In genomic region chr22:50525991-50526848, GRCh38 we compare ENCODE assay signal across 1 cellular context.
TF ChIP-seq lines count a peak whose summit lies in the region.

No MANE protein-coding gene starts in this region.

TF ChIP-seq in SK-N-SH, 30 proteins besides CTCF, POLR2A, EP300 and RAD21:
- TF ChIP-seq USF1 (IDR thresholded peaks at IDR 0.05; ENCODE audit: borderline replicate concordance, low read depth): no peak
- no peak for TF ChIP-seq ZBTB33 (IDR thresholded peaks at IDR 0.05; ENCODE audit: borderline replicate concordance, low read depth)
- no peak for TF ChIP-seq MXI1 (IDR thresholded peaks at IDR 0.05; ENCODE audit: low read depth, low read length)
- 0 out of 2 replicates have a peak, but pooled peaks have one; percentile 11 for TF ChIP-seq TCF12 (IDR thresholded peaks at IDR 0.05)
- peak; percentile 40; the same call in 1 of the 2 replicates for TF ChIP-seq GABPA (IDR thresholded peaks at IDR 0.05; ENCODE audit: low read depth)
- no peak for TF ChIP-seq FOSL2 (IDR thresholded peaks at IDR 0.05; ENCODE audit: borderline replicate concordance, low read depth)
- TF ChIP-seq TAF1 (IDR thresholded peaks at IDR 0.05; ENCODE audit: borderline replicate concordance, low read depth, low read length): 0 out of 2 replicates have a peak, but pooled peaks have one; percentile 4
- TF ChIP-seq ELF1 (IDR thresholded peaks at IDR 0.05): no peak
- TF ChIP-seq IRF3 (IDR thresholded peaks at IDR 0.05; ENCODE audit: low read depth, low read length): no peak
- peak; percentile 58 for TF ChIP-seq MAX (IDR thresholded peaks at IDR 0.05; ENCODE audit: low read depth)
- no peak for TF ChIP-seq NFIC (IDR thresholded peaks at IDR 0.05; ENCODE audit: borderline replicate concordance)
- no peak for TF ChIP-seq CHD2 (IDR thresholded peaks at IDR 0.05; ENCODE audit: low read length, partially characterized antibody)
- TF ChIP-seq TEAD4 (IDR thresholded peaks at IDR 0.05; ENCODE audit: borderline replicate concordance, insufficient read depth): no peak
- no peak for TF ChIP-seq YY1 (IDR thresholded peaks at IDR 0.05; ENCODE audit: low read depth)
- TF ChIP-seq JUND (IDR thresholded peaks at IDR 0.05): no peak
- no peak for TF ChIP-seq FOXJ3 (CRISPR knock-in tag; IDR thresholded peaks at IDR 0.05)
- TF ChIP-seq POLR2AphosphoS5 (IDR thresholded peaks at IDR 0.05; ENCODE audit: low read depth, low read length): no peak
- no peak for TF ChIP-seq RCOR1 (IDR thresholded peaks at IDR 0.05; ENCODE audit: low read length)
- no peak for TF ChIP-seq RXRA (IDR thresholded peaks at IDR 0.05; ENCODE audit: borderline replicate concordance, low read depth)
- no peak for TF ChIP-seq EZH2phosphoT487 (IDR thresholded peaks at IDR 0.05; ENCODE audit: borderline replicate concordance, low read depth)
- no peak for TF ChIP-seq GATA2 (CRISPR knock-in tag; IDR thresholded peaks at IDR 0.05)
- 0 out of 2 replicates have a peak, but pooled peaks have one; percentile 4 for TF ChIP-seq PBX3 (IDR thresholded peaks at IDR 0.05)
- TF ChIP-seq USF2 (IDR thresholded peaks at IDR 0.05; ENCODE audit: borderline replicate concordance, low read depth, low read length): no peak
- no peak for TF ChIP-seq SMC3 (IDR thresholded peaks at IDR 0.05; ENCODE audit: low read depth, low read length)
- TF ChIP-seq REST (IDR thresholded peaks at IDR 0.05; ENCODE audit: low read depth, low read length): no peak
- TF ChIP-seq NRF1 (IDR thresholded peaks at IDR 0.05; ENCODE audit: low read depth, low read length): peak; percentile 11; the same call in 1 of the 2 replicates
- TF ChIP-seq MEF2A (IDR thresholded peaks at IDR 0.05; ENCODE audit: borderline replicate concordance, low read depth): no peak
- TF ChIP-seq RFX5 (IDR thresholded peaks at IDR 0.05; ENCODE audit: low read length): no peak
- no peak for TF ChIP-seq SIN3A (IDR thresholded peaks at IDR 0.05; ENCODE audit: borderline replicate concordance, low read depth, low read length)
- no peak for TF ChIP-seq FOXM1 (IDR thresholded peaks at IDR 0.05; ENCODE audit: low read depth)
